Comparison of ENCODE assay signal across 8 cellular contexts in genomic region chr17:49180303-49180702, GRCh38. TPM values are rescaled to one million over a fixed set of nuclear protein-coding genes. Genes with fewer than 3 reads are reported as not detected.
DNase-seq lines count a peak whose midpoint lies in the region; ATAC-seq, FAIRE-seq and TF ChIP-seq lines count a peak whose summit lies in the region.

No MANE protein-coding gene starts in this region.

- FAIRE-seq in frontal cortex (lab: Jason Lieb, UNC) = no peak

- no peak overlapping the region for H3K4me3 ChIP-seq in BJ (ENCODE audit: low read depth, low read length)
- H3K4me3 ChIP-seq in HAP-1 = no peak overlapping the region
- no peak overlapping the region for H3K4me3 ChIP-seq in parathyroid adenoma (ENCODE audit: low read depth, low read length)
- no peak overlapping the region for H3K4me3 ChIP-seq in upper lobe of right lung

- POLR2A ChIA-PET in BJ (lab: Charles Lee) = no interaction called here

- TF ChIP-seq CTCF in BJ (IDR thresholded peaks at IDR 0.05; ENCODE audit: insufficient read depth, low read depth, low read length) = peak; percentile 87
- TF ChIP-seq CTCF in parathyroid adenoma (IDR thresholded peaks at IDR 0.05) = peak; percentile 76
- peak; percentile 86 for TF ChIP-seq CTCF in upper lobe of right lung (IDR thresholded peaks at IDR 0.05)

- H3K36me3 ChIP-seq in BJ (ENCODE audit: control insufficient read depth, insufficient read depth, low read length) (no peaks in the 10 kb centered on the region), HAP-1 (replicated peaks) (no peaks in the 10 kb centered on the region), parathyroid adenoma (ENCODE audit: control insufficient read depth, insufficient read depth, low read length) (no peaks in the 10 kb centered on the region), upper lobe of right lung (no peaks in the 10 kb centered on the region)

- ATAC-seq in upper lobe of right lung = peak; percentile 95

- H3K9ac ChIP-seq in parathyroid adenoma = no peak overlapping the region

- no peak overlapping the region for H2AFZ ChIP-seq in parathyroid adenoma

- H3K4me2 ChIP-seq in parathyroid adenoma (ENCODE audit: low read length) = no peak overlapping the region

- H3K27ac ChIP-seq in parathyroid adenoma = no peak overlapping the region
- no peak overlapping the region for H3K27ac ChIP-seq in upper lobe of right lung

- intact Hi-C loops in upper lobe of right lung (cut with DNase I) = no loop called here

- H3K27me3 ChIP-seq in BJ (ENCODE audit: control insufficient read depth, insufficient read depth, low read length) (peaks cover 4% of the 10 kb centered on the region; the same call in 1 of the 2 replicates), HAP-1 (ENCODE audit: low read depth) (no peaks in the 10 kb centered on the region), parathyroid adenoma (ENCODE audit: control insufficient read depth, insufficient read depth, low read length) (no peaks in the 10 kb centered on the region), upper lobe of right lung (no peaks in the 10 kb centered on the region)

- H3K4me1 ChIP-seq in HAP-1 (no peaks in the 10 kb centered on the region), parathyroid adenoma (no peaks in the 10 kb centered on the region), upper lobe of right lung (no peaks in the 10 kb centered on the region)

- in situ Hi-C loops in HAP-1 (cut with MboI; ENCODE audit: low sequenced_read_pairs) = loop anchor here (25.0 kb wide), 1 partner anchor 207 kb away; no protein-coding TSS in a partner anchor

- CTCF ChIA-PET in BJ (lab: Yijun Ruan, JAX) = interaction anchor here (0.7 to 7.2 kb wide), 29 partner anchors 9 to 208 kb away, joined by 3 to 84 read pairs (median 5); partner anchors contain the start of genes ABI3, GNGT2 and PHOSPHO1

- H3K9me3 ChIP-seq in HAP-1 (peaks cover 8% of the 10 kb centered on the region), parathyroid adenoma (ENCODE audit: control insufficient read depth, low read length) (peaks cover 4% of the 10 kb centered on the region), upper lobe of right lung (peaks cover 14% of the 10 kb centered on the region)

- no peaks in the 10 kb centered on the region for H3K79me2 ChIP-seq in parathyroid adenoma

- no peak for DNase-seq in BJ (ENCODE audit: low read depth)
- peak; percentile 54 to 85 for DNase-seq in HAP-1 (ENCODE audit: low spot score in 2 of 2)
- peak; percentile 56 for DNase-seq in RPMI7951 (ENCODE audit: low read depth)
- peak; percentile 42 for DNase-seq in activated T-helper 9 cell treated with anti-CD3 and anti-CD28 coated beads, Interleukin-2, amount 50 U/mL, for 16 hours (ENCODE audit: low read depth)
- peak; percentile 17 to 47 for DNase-seq in frontal cortex (ENCODE audit: low spot score in 2 of 2)
- DNase-seq in upper lobe of right lung = peak; percentile 77
- no peak for DNase-seq in GOT3 (lab: John Stamatoyannopoulos, UW)

RNA-seq across cellular contexts. Expression of gene GNGT2, which starts 30.1 kb away (rescaled TPM):
- polyA plus RNA-seq in BJ (2011; rRNA removed) = 0.45 and 0.66 TPM in 2 replicates
- 0.57 TPM in 1 of 2 replicates, not detected in the other for polyA minus RNA-seq in BJ (2011; rRNA and poly(A)+ RNA removed)
- total RNA-seq in RPMI7951 (2014; rRNA removed; shearing (Covaris generic)) = 0.60 TPM in 1 of 2 replicates, not detected in the other
- total RNA-seq in frontal cortex = not detected
- total RNA-seq in upper lobe of right lung = 8.5 TPM

RNA-seq across cellular contexts. Expression of gene ABI3, which starts 30.2 kb away (rescaled TPM):
- polyA plus RNA-seq in BJ (2011; rRNA removed) = 0.71 and 1.5 TPM in 2 replicates
- 0.62 and 2.0 TPM in 2 replicates for polyA minus RNA-seq in BJ (2011; rRNA and poly(A)+ RNA removed)
- 0.10 and 0.24 TPM in 2 replicates for total RNA-seq in RPMI7951 (2014; rRNA removed; shearing (Covaris generic))
- total RNA-seq in frontal cortex (0.41 TPM), upper lobe of right lung (31.5 TPM)

RNA-seq across cellular contexts. Expression of gene B4GALNT2, which starts 47.7 kb away (rescaled TPM):
- 0.05 and 0.12 TPM in 2 replicates for polyA plus RNA-seq in BJ (2011; rRNA removed)
- polyA minus RNA-seq in BJ (2011; rRNA and poly(A)+ RNA removed) = 0.05 TPM in 1 of 2 replicates, not detected in the other
- not detected in 2 replicates for total RNA-seq in RPMI7951 (2014; rRNA removed; shearing (Covaris generic))
- total RNA-seq in frontal cortex (not detected), upper lobe of right lung (0.23 TPM)

RNA-seq across cellular contexts. Expression of gene PHOSPHO1, which starts 50.3 kb away (rescaled TPM):
- 0.07 and 0.11 TPM in 2 replicates for polyA plus RNA-seq in BJ (2011; rRNA removed)
- not detected in 2 replicates for polyA minus RNA-seq in BJ (2011; rRNA and poly(A)+ RNA removed)
- 0.48 TPM in 1 of 2 replicates, not detected in the other for total RNA-seq in RPMI7951 (2014; rRNA removed; shearing (Covaris generic))
- total RNA-seq in frontal cortex = 1.6 TPM
- 1.7 TPM for total RNA-seq in upper lobe of right lung

Comparison
In these comparisons a context has a peak if more than half of its experiments do, and no peak if none do; other contexts are left out.
1. DNase-seq: peak in HAP-1 (2 of 2), RPMI7951 (single experiment), activated T-helper 9 cell treated with anti-CD3 and anti-CD28 coated beads, Interleukin-2, amount 50 U/mL, for 16 hours (single experiment), frontal cortex (2 of 2) and upper lobe of right lung (single experiment); none in BJ (single experiment) and GOT3 (single experiment).
2. RNA of gene ABI3, which starts 30.2 kb away (total RNA-seq): 31.5 TPM in upper lobe of right lung (single experiment); 0.41 TPM in frontal cortex (single experiment) and 0.10 to 0.24 TPM in RPMI7951; every median in the first group is over 10 times any median in the second.
3. Peak in every context shown above with its lines, with median percentiles within 50 percentile points of each other: CTCF ChIP-seq.